ENCODE assay signal across 15 cellular contexts in genomic region chr6:140711019-140711613, GRCh38.
A peak's percentile ranks its signal among the peaks of the same experiment; 100 is the strongest.
DNase-seq lines count a peak whose midpoint lies in the region; ATAC-seq and TF ChIP-seq lines count a peak whose summit lies in the region.
"Had no signal": no experiment of that assay in that cellular context is flagged by ENCODE, and none has a peak within 500 bp of the region (broad histone marks: within the 10 kb centered on the region; RNA-seq: fewer than 3 reads in every experiment).

No MANE protein-coding gene starts in this region.

- peak overlapping the region; percentile 50 for H3K27ac Mint-ChIP-seq in Calu3 (ENCODE audit: unreplicated experiment)
- H3K27ac Mint-ChIP-seq: activated CD8-positive, alpha-beta memory T cell treated with anti-CD3 and anti-CD28 coated beads, Interleukin-2, amount 10 ng/mL, durations not matched to agents 7 days and 5 days; dendritic cell treated with granulocyte-macrophage colony-stimulating factor and Interleukin-4, amounts not matched to agents 40 ng/mL and 50 ng/mL, for 4 days; stimulated activated naive CD8-positive, alpha-beta T cell treated with anti-CD3 and anti-CD28 coated beads, Interleukin-15, amount 100 ng/mL, for 72 hours had no signal

- H3K9me3 Mint-ChIP-seq in Calu3 (ENCODE audit: low read depth, unreplicated experiment): no peaks in the 10 kb centered on the region

- DNase-seq in Calu3 (no peak), OCI-LY7 (ENCODE audit: low spot score) (peak; percentile 68), SW480 (ENCODE audit: low spot score) (no peak), GM10266 (ENCODE audit: extremely low spot score) (no peak)
- DNase-seq in NK-92 treated with Interleukin-12 subunit alpha and Interleukin-12 subunit beta, amount 100 ng/mL, for 24 hours (lab: John Stamatoyannopoulos, UW): no peak
- DNase-seq in stimulated activated CD4-positive, alpha-beta T cell treated with anti-CD3 and anti-CD28 coated beads, Interleukin-15, amount 100 ng/mL, for 24 hours: no peak
- DNase-seq: activated CD8-positive, alpha-beta memory T cell treated with anti-CD3 and anti-CD28 coated beads, Interleukin-2, amount 10 ng/mL, durations not matched to agents 7 days and 5 days; foreskin fibroblast; NCI-H1105 treated with DMSO at 0.1 percent for 48 hours; stimulated activated CD4-positive, alpha-beta T cell treated with anti-CD3 and anti-CD28 coated beads, Interleukin-2, amount 100 ng/mL, for 48 hours; stimulated activated naive CD8-positive, alpha-beta T cell treated with anti-CD3 and anti-CD28 coated beads, Interleukin-15, amount 100 ng/mL, for 72 hours had no signal

- H4K20me1 ChIP-seq in OCI-LY7 (ENCODE audit: insufficient read depth, low read length): no peaks in the 10 kb centered on the region

- POLR2A ChIA-PET in OCI-LY7 (lab: Charles Lee): interaction anchor here (0.7 kb wide), 1 partner anchor 9 kb away, joined by 3 read pairs; no protein-coding TSS in a partner anchor

- H3K9me3 ChIP-seq in OCI-LY7 (ENCODE audit: low read length): peaks cover 12% of the 10 kb centered on the region; the same call in 1 of the 2 replicates

- ATAC-seq in GM18861 (IDR thresholded peaks at IDR 0.05; ENCODE audit: unreplicated experiment) (peak; percentile 87), HG03103 (IDR thresholded peaks at IDR 0.05; ENCODE audit: low read depth, unreplicated experiment) (peak; percentile 82)
- ATAC-seq: activated CD8-positive, alpha-beta memory T cell treated with anti-CD3 and anti-CD28 coated beads, Interleukin-2, amount 10 ng/mL, durations not matched to agents 7 days and 5 days; stimulated activated naive CD8-positive, alpha-beta T cell treated with anti-CD3 and anti-CD28 coated beads, Interleukin-15, amount 100 ng/mL, for 72 hours had no signal

- peak overlapping the region; percentile 96 for H3K27ac ChIP-seq in OCI-LY7 (ENCODE audit: low read depth, low read length, poor library complexity, severe bottlenecking)
- H3K27ac ChIP-seq: C4-2B had no signal

- no peaks in the 10 kb centered on the region for H3K9me2 ChIP-seq in OCI-LY7 (ENCODE audit: insufficient read depth, low read length)

- H3K4me3 ChIP-seq in OCI-LY7 (ENCODE audit: low read depth, low read length, poor library complexity, severe bottlenecking): peak overlapping the region; percentile 50

- intact Hi-C loops in Calu3 (cut with micrococcal nuclease; ENCODE audit: unreplicated experiment): no loop called here
- intact Hi-C loops in OCI-LY7 (cut with micrococcal nuclease; ENCODE audit: unreplicated experiment): loop anchor here (10.0 kb wide), 1 partner anchor 1576 kb away; the partner anchor contains the start of gene HECA

- CTCF ChIA-PET in Calu3 (lab: Charles Lee): no interaction called here
- CTCF ChIA-PET in OCI-LY7 (lab: Charles Lee; ENCODE audit: unreplicated experiment): no interaction called here

- peak overlapping the region; percentile 88 for H2AFZ ChIP-seq in OCI-LY7 (ENCODE audit: low read length)

- peaks cover 21% of the 10 kb centered on the region for H3K4me1 ChIP-seq in OCI-LY7 (ENCODE audit: insufficient read depth, low read length, poor library complexity, severe bottlenecking)

- H3K27me3 Mint-ChIP-seq in Calu3 (ENCODE audit: unreplicated experiment): no peaks in the 10 kb centered on the region
- H3K27me3 Mint-ChIP-seq: dendritic cell treated with granulocyte-macrophage colony-stimulating factor and Interleukin-4, amounts not matched to agents 40 ng/mL and 50 ng/mL, for 4 days had no signal

- H3K79me2 ChIP-seq in OCI-LY7 (ENCODE audit: insufficient read depth, low read depth, low read length): no peaks in the 10 kb centered on the region

- no peaks in the 10 kb centered on the region for H3K4me1 Mint-ChIP-seq in Calu3 (ENCODE audit: low read depth, unreplicated experiment)
- H3K4me1 Mint-ChIP-seq: stimulated activated naive CD8-positive, alpha-beta T cell treated with anti-CD3 and anti-CD28 coated beads, Interleukin-15, amount 100 ng/mL, for 72 hours had no signal

- BruUV-seq in Calu3 (replicated peaks; lab: Mats Ljungman, UMichigan) (no TSS peak), OCI-LY7 (replicated peaks; lab: Mats Ljungman, UMichigan) (no TSS peak)

- H3K4me3 Mint-ChIP-seq in Calu3 (ENCODE audit: low read depth, unreplicated experiment): no peak overlapping the region
- H3K4me3 Mint-ChIP-seq: activated CD8-positive, alpha-beta memory T cell treated with anti-CD3 and anti-CD28 coated beads, Interleukin-2, amount 10 ng/mL, durations not matched to agents 7 days and 5 days; dendritic cell treated with granulocyte-macrophage colony-stimulating factor and Interleukin-4, amounts not matched to agents 40 ng/mL and 50 ng/mL, for 4 days; stimulated activated naive CD8-positive, alpha-beta T cell treated with anti-CD3 and anti-CD28 coated beads, Interleukin-15, amount 100 ng/mL, for 72 hours had no signal

- H3K36me3 ChIP-seq in OCI-LY7 (ENCODE audit: insufficient read depth, low read length): peaks cover 10% of the 10 kb centered on the region; the same call in 1 of the 2 replicates

- peak overlapping the region; percentile 61 for H3K4me2 ChIP-seq in OCI-LY7 (ENCODE audit: low read length)

- no peaks in the 10 kb centered on the region for H3K36me3 Mint-ChIP-seq in Calu3 (ENCODE audit: insufficient read depth, unreplicated experiment)
- H3K36me3 Mint-ChIP-seq: activated CD8-positive, alpha-beta memory T cell treated with anti-CD3 and anti-CD28 coated beads, Interleukin-2, amount 10 ng/mL, durations not matched to agents 7 days and 5 days had no signal

- TF ChIP-seq CTCF in Calu3 (IDR thresholded peaks at IDR 0.05; ENCODE audit: unreplicated experiment): no peak
- TF ChIP-seq CTCF in OCI-LY7 (conservative IDR thresholded peaks at IDR 0.05; ENCODE audit: low read length): no peak
- TF ChIP-seq CTCF in GM10266 (IDR thresholded peaks at IDR 0.05; ENCODE audit: control insufficient read depth, insufficient read depth, low read depth, missing control alignments): no peak
